Comparison of ENCODE assay signal across 1 cellular context in the genomic region with DNA sequence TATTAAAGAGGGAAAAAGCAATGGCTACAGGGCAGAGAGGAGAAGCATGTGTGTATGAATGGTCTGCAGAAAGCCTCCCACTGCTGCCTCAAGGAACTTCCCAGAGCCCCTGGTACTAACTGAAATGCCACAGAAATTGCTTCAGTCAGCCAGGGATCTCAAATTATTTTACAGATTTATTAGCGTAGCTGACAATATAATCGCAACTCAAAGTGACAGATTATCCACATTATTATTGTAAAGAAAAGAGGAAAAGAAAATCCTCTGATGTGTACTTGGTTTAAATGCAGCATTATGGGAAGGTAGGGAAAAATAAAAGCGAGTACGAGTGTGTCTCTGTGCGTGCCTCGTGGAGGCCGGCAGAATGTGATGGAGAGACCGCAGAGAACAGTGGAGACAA.
TF ChIP-seq lines count a peak whose summit lies in the region.

No MANE protein-coding gene starts in this region.

TF ChIP-seq in HCT116, 20 proteins besides CTCF, POLR2A, EP300 and RAD21 (continued from another document):
- TF ChIP-seq, protein P1, sequence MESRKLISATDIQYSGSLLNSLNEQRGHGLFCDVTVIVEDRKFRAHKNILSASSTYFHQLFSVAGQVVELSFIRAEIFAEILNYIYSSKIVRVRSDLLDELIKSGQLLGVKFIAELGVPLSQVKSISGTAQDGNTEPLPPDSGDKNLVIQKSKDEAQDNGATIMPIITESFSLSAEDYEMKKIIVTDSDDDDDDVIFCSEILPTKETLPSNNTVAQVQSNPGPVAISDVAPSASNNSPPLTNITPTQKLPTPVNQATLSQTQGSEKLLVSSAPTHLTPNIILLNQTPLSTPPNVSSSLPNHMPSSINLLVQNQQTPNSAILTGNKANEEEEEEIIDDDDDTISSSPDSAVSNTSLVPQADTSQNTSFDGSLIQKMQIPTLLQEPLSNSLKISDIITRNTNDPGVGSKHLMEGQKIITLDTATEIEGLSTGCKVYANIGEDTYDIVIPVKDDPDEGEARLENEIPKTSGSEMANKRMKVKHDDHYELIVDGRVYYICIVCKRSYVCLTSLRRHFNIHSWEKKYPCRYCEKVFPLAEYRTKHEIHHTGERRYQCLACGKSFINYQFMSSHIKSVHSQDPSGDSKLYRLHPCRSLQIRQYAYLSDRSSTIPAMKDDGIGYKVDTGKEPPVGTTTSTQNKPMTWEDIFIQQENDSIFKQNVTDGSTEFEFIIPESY (IDR thresholded peaks at IDR 0.05; ENCODE audit: extremely low read depth, insufficient replicate concordance, low read length), result no peak
- TF ChIP-seq EGR1 (IDR thresholded peaks at IDR 0.05; ENCODE audit: low read depth), result no peak
- TF ChIP-seq SRF (IDR thresholded peaks at IDR 0.05; ENCODE audit: low read depth), result no peak
- TF ChIP-seq, protein P2, sequence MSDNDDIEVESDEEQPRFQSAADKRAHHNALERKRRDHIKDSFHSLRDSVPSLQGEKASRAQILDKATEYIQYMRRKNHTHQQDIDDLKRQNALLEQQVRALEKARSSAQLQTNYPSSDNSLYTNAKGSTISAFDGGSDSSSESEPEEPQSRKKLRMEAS (IDR thresholded peaks at IDR 0.05), result no peak
- no peak for TF ChIP-seq SIN3A (IDR thresholded peaks at IDR 0.05; ENCODE audit: low read depth)
- TF ChIP-seq TCF7L2 (IDR thresholded peaks at IDR 0.05; ENCODE audit: borderline replicate concordance, extremely low read depth, insufficient read depth, insufficient read length), result no peak
- no peak for TF ChIP-seq EZH2phosphoT487 (IDR thresholded peaks at IDR 0.05; ENCODE audit: borderline replicate concordance)
- no peak for TF ChIP-seq JUND (IDR thresholded peaks at IDR 0.05)
- TF ChIP-seq, protein P3, sequence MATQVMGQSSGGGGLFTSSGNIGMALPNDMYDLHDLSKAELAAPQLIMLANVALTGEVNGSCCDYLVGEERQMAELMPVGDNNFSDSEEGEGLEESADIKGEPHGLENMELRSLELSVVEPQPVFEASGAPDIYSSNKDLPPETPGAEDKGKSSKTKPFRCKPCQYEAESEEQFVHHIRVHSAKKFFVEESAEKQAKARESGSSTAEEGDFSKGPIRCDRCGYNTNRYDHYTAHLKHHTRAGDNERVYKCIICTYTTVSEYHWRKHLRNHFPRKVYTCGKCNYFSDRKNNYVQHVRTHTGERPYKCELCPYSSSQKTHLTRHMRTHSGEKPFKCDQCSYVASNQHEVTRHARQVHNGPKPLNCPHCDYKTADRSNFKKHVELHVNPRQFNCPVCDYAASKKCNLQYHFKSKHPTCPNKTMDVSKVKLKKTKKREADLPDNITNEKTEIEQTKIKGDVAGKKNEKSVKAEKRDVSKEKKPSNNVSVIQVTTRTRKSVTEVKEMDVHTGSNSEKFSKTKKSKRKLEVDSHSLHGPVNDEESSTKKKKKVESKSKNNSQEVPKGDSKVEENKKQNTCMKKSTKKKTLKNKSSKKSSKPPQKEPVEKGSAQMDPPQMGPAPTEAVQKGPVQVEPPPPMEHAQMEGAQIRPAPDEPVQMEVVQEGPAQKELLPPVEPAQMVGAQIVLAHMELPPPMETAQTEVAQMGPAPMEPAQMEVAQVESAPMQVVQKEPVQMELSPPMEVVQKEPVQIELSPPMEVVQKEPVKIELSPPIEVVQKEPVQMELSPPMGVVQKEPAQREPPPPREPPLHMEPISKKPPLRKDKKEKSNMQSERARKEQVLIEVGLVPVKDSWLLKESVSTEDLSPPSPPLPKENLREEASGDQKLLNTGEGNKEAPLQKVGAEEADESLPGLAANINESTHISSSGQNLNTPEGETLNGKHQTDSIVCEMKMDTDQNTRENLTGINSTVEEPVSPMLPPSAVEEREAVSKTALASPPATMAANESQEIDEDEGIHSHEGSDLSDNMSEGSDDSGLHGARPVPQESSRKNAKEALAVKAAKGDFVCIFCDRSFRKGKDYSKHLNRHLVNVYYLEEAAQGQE (IDR thresholded peaks at IDR 0.05; ENCODE audit: low read depth), result no peak
- no peak for TF ChIP-seq SP1 (IDR thresholded peaks at IDR 0.05; ENCODE audit: low read depth)
- no peak for TF ChIP-seq EZH2 (IDR thresholded peaks at IDR 0.05)
TF ChIP-seq in HCT116: peak in this region for 0.
